25 cellular contexts compared by ENCODE assay signal in genomic region chr3:140086642-140087041, GRCh38.
"Had no signal": no experiment of that assay in that cellular context is flagged by ENCODE, and none has a peak within 500 bp of the region (broad histone marks: within the 10 kb centered on the region; RNA-seq: fewer than 3 reads in every experiment).

No MANE protein-coding gene starts in this region.

- H3K4me3 ChIP-seq: heart left ventricle, left lung, lung, neural progenitor cell, sigmoid colon, smooth muscle cell, suprapubic skin, tibial nerve, uterus had no signal

- H3K27ac ChIP-seq: heart left ventricle, left lung, neural progenitor cell, neutrophil, sigmoid colon, suprapubic skin, tibial nerve, uterus had no signal

- H3K4me2 ChIP-seq: neural progenitor cell, smooth muscle cell had no signal

- H3K9ac ChIP-seq: neural progenitor cell had no signal

- H3K36me3 ChIP-seq: heart left ventricle, left lung, neural progenitor cell, neutrophil, sigmoid colon, suprapubic skin, tibial nerve, uterus had no signal

- ATAC-seq: heart left ventricle; left cardiac atrium; left lung; natural killer cell; right cardiac atrium; stimulated activated naive B cell treated with anti-CD40 and anti-IgM and Interleukin-4, amounts not matched to agents 10 μg/mL and 1 μg/mL and 100 μg/mL, for 72 hours had no signal

- H3K27me3 ChIP-seq: left lung, neural progenitor cell, neutrophil, sigmoid colon, suprapubic skin, tibial nerve, uterus had no signal

- DNase-seq: glutamatergic neuron; heart left ventricle; hypothalamus; immature natural killer cell; left cardiac atrium; left lung; mesendoderm; naive B cell; natural killer cell; nephron progenitor cell; occipital lobe; retina; right cardiac atrium; sigmoid colon; stimulated activated CD4-positive, alpha-beta T cell treated with anti-CD3 and anti-CD28 coated beads, Interleukin-1b, Interleukin-23, amount 100 ng/mL, for 48 hours; stimulated activated CD4-positive, alpha-beta T cell treated with anti-CD3 and anti-CD28 coated beads, Interleukin-2, amount 100 ng/mL, for 48 hours; stimulated activated naive B cell treated with anti-CD40 and anti-IgM and Interleukin-4, amounts not matched to agents 10 μg/mL and 1 μg/mL and 100 μg/mL, for 72 hours; uterus had no signal

- H2AFZ ChIP-seq: neural progenitor cell had no signal

- H3K4me1 ChIP-seq: left lung, neural progenitor cell, suprapubic skin, uterus had no signal

- FAIRE-seq: islet of Langerhans had no signal

- H3K9me3 ChIP-seq: neutrophil, sigmoid colon, suprapubic skin, tibial nerve, uterus had no signal
